In genomic region chr7:143264196-143264568, GRCh38 we compare ENCODE assay signal across 2 cellular contexts. TPM values are rescaled to one million over a fixed set of nuclear protein-coding genes. Genes with fewer than 3 reads are reported as not detected.
DNase-seq lines count a peak whose midpoint lies in the region; ATAC-seq and TF ChIP-seq lines count a peak whose summit lies in the region.
"Not testable (repeated sequence)": the region's sequence is repeated elsewhere in the genome, so short reads cannot be mapped to it uniquely, and the experiment has no call there.

No MANE protein-coding gene starts in this region.

- peak overlapping the region; percentile 85 for H2AFZ ChIP-seq in parathyroid adenoma

- TF ChIP-seq CTCF in activated CD8-positive, alpha-beta T cell treated with anti-CD3 and anti-CD28 coated beads for 36 hours (IDR thresholded peaks at IDR 0.05); parathyroid adenoma (IDR thresholded peaks at IDR 0.05): not testable (repeated sequence)

- H3K27me3 Mint-ChIP-seq in activated CD8-positive, alpha-beta T cell treated with anti-CD3 and anti-CD28 coated beads for 36 hours = not testable (repeated sequence)

- H3K9me3 ChIP-seq in parathyroid adenoma (ENCODE audit: control insufficient read depth, low read length) = not testable (repeated sequence)

- H3K4me3 Mint-ChIP-seq in activated CD8-positive, alpha-beta T cell treated with anti-CD3 and anti-CD28 coated beads for 36 hours = peak overlapping the region; percentile 90

- DNase-seq in activated CD8-positive, alpha-beta T cell treated with anti-CD3 and anti-CD28 coated beads for 36 hours = not testable (repeated sequence)

- not testable (repeated sequence) for H3K9ac ChIP-seq in parathyroid adenoma

- H3K4me1 ChIP-seq in parathyroid adenoma = not testable (repeated sequence)

- H3K4me2 ChIP-seq in parathyroid adenoma (ENCODE audit: low read length) = peak overlapping the region; percentile 93

- H3K79me2 ChIP-seq in parathyroid adenoma = not testable (repeated sequence)

- not testable (repeated sequence) for H3K27me3 ChIP-seq in parathyroid adenoma (ENCODE audit: control insufficient read depth, insufficient read depth, low read length)

- not testable (repeated sequence) for ATAC-seq in activated CD8-positive, alpha-beta T cell treated with anti-CD3 and anti-CD28 coated beads for 36 hours

- POLR2A ChIA-PET in activated CD8-positive, alpha-beta T cell treated with anti-CD3 and anti-CD28 coated beads for 36 hours (lab: Charles Lee) = interaction anchor here (0.7 to 8.4 kb wide), 10 partner anchors 8 to 119 kb away, joined by 3 to 72 read pairs (median 7); partner anchors contain the start of gene CASP2

- H3K36me3 ChIP-seq in parathyroid adenoma (ENCODE audit: control insufficient read depth, insufficient read depth, low read length) = not testable (repeated sequence)

- intact Hi-C loops in activated CD8-positive, alpha-beta T cell treated with anti-CD3 and anti-CD28 coated beads for 36 hours (cut with micrococcal nuclease) = not testable (repeated sequence)

- H3K27ac Mint-ChIP-seq in activated CD8-positive, alpha-beta T cell treated with anti-CD3 and anti-CD28 coated beads for 36 hours = peak overlapping the region; percentile 97

- H3K27ac ChIP-seq in parathyroid adenoma = peak overlapping the region; percentile 72

- H3K36me3 Mint-ChIP-seq in activated CD8-positive, alpha-beta T cell treated with anti-CD3 and anti-CD28 coated beads for 36 hours (ENCODE audit: low read depth) = peaks cover 46% of the 10 kb centered on the region

- H3K4me1 Mint-ChIP-seq in activated CD8-positive, alpha-beta T cell treated with anti-CD3 and anti-CD28 coated beads for 36 hours (ENCODE audit: low read depth) = peaks cover 49% of the 10 kb centered on the region

- not testable (repeated sequence) for H3K9me3 Mint-ChIP-seq in activated CD8-positive, alpha-beta T cell treated with anti-CD3 and anti-CD28 coated beads for 36 hours

- CTCF ChIA-PET in activated CD8-positive, alpha-beta T cell treated with anti-CD3 and anti-CD28 coated beads for 36 hours (lab: Charles Lee) = interaction anchor here (0.6 to 5.9 kb wide), 9 partner anchors 9 to 49 kb away, joined by 3 to 48 read pairs (median 4); no protein-coding TSS in a partner anchor

- H3K4me3 ChIP-seq in parathyroid adenoma (ENCODE audit: low read depth, low read length) = peak overlapping the region; percentile 99

RNA-seq across cellular contexts. Expression of gene GSTK1, which starts 0.9 kb away (rescaled TPM):
- total RNA-seq in activated CD8-positive, alpha-beta T cell treated with anti-CD3 and anti-CD28 coated beads for 36 hours = 100 to 1,000 TPM; 163 to 171 TPM

RNA-seq across cellular contexts. Expression of gene TMEM139, which starts 20.6 kb away (rescaled TPM):
- total RNA-seq in activated CD8-positive, alpha-beta T cell treated with anti-CD3 and anti-CD28 coated beads for 36 hours = 1 to 10 TPM; 1.6 to 2.0 TPM

RNA-seq across cellular contexts. Expression of gene CASP2, which starts 24.0 kb away (rescaled TPM):
- total RNA-seq in activated CD8-positive, alpha-beta T cell treated with anti-CD3 and anti-CD28 coated beads for 36 hours = 10 to 100 TPM; 79.6 to 80.9 TPM

RNA-seq across cellular contexts. Expression of gene TAS2R40, which starts 42.3 kb away (rescaled TPM):
- total RNA-seq in activated CD8-positive, alpha-beta T cell treated with anti-CD3 and anti-CD28 coated beads for 36 hours = not detected

RNA-seq across cellular contexts. Expression of gene CLCN1, which starts 51.7 kb away (rescaled TPM):
- under 1 TPM in 1 of 2 experiments, not detected in 1; 0.09 TPM for total RNA-seq in activated CD8-positive, alpha-beta T cell treated with anti-CD3 and anti-CD28 coated beads for 36 hours
